Comparison of ENCODE assay signal across 1 cellular context in the genomic region with DNA sequence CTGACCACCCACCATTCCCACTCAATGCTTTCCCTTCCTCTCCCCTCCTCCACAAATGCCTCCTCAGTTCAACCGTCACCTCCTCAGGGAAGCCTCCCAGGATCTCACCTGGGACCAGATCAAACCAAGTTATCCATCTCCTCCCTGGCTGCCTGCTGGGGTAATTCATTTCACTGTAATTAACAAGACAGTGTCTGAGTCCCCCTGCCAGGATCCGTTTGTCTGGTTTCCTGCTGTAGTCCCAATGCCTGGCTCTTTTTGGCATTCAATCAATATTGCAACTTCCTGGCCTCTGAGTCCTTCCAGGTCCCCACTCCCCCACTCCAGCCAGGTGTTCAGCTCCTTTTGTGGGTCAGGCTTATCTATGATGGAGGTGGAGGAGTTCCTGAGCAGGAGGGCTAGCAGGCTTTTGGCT.
TF ChIP-seq lines count a peak whose summit lies in the region.

No MANE protein-coding gene starts in this region.

TF ChIP-seq in SK-N-SH, 30 proteins besides CTCF, POLR2A, EP300 and RAD21 (continued from another document):
- TF ChIP-seq GABPA (IDR thresholded peaks at IDR 0.05; ENCODE audit: low read depth) = no peak
- TF ChIP-seq PBX3 (IDR thresholded peaks at IDR 0.05) = no peak
- TF ChIP-seq MXI1 (IDR thresholded peaks at IDR 0.05; ENCODE audit: low read depth, low read length) = no peak
- TF ChIP-seq SMC3 (IDR thresholded peaks at IDR 0.05; ENCODE audit: low read depth, low read length) = no peak
- no peak for TF ChIP-seq CHD2 (IDR thresholded peaks at IDR 0.05; ENCODE audit: low read length, partially characterized antibody)
- TF ChIP-seq FOXJ3 (CRISPR knock-in tag; IDR thresholded peaks at IDR 0.05) = no peak
- TF ChIP-seq, protein P1, sequence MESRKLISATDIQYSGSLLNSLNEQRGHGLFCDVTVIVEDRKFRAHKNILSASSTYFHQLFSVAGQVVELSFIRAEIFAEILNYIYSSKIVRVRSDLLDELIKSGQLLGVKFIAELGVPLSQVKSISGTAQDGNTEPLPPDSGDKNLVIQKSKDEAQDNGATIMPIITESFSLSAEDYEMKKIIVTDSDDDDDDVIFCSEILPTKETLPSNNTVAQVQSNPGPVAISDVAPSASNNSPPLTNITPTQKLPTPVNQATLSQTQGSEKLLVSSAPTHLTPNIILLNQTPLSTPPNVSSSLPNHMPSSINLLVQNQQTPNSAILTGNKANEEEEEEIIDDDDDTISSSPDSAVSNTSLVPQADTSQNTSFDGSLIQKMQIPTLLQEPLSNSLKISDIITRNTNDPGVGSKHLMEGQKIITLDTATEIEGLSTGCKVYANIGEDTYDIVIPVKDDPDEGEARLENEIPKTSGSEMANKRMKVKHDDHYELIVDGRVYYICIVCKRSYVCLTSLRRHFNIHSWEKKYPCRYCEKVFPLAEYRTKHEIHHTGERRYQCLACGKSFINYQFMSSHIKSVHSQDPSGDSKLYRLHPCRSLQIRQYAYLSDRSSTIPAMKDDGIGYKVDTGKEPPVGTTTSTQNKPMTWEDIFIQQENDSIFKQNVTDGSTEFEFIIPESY (IDR thresholded peaks at IDR 0.05; ENCODE audit: borderline replicate concordance, low read depth) = no peak
- no peak for TF ChIP-seq POLR2AphosphoS5 (IDR thresholded peaks at IDR 0.05; ENCODE audit: low read depth, low read length)
- TF ChIP-seq REST (IDR thresholded peaks at IDR 0.05; ENCODE audit: low read depth, low read length) = no peak
- no peak for TF ChIP-seq RXRA (IDR thresholded peaks at IDR 0.05; ENCODE audit: borderline replicate concordance, low read depth)
- no peak for TF ChIP-seq USF2 (IDR thresholded peaks at IDR 0.05; ENCODE audit: borderline replicate concordance, low read depth, low read length)
- no peak for TF ChIP-seq YY1 (IDR thresholded peaks at IDR 0.05; ENCODE audit: low read depth)
- no peak for TF ChIP-seq TCF12 (IDR thresholded peaks at IDR 0.05)
